Comparison of ENCODE assay signal across 13 cellular contexts in the genomic region with DNA sequence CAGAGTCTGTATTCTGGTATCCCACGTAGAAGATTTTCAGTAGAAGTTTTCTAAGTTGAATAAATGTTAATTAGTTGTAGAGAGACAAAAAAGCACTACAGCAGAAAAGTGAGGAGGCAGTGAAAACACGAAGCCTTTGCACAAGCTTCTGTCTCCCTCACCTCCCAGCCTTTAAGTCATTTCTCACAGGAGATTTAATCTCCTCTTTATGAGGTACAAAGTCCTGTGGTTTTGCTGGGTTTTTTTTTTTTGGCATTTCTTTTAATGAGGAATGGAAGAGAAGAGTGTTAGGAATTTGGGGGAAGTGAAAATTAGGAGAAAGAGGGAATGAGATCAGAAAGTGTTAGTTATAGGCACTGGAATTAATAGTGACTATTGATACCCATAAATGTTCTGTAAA. TPM values are rescaled to one million over a fixed set of nuclear protein-coding genes. Genes with fewer than 3 reads are reported as not detected.
"Had no signal": no experiment of that assay in that cellular context is flagged by ENCODE, and none has a peak within 500 bp of the region (broad histone marks: within the 10 kb centered on the region; RNA-seq: fewer than 3 reads in every experiment).

No MANE protein-coding gene starts in this region.

- FAIRE-seq: urothelium cell line had no signal

- DNase-seq: activated CD4-positive, alpha-beta T cell treated with anti-CD3 and anti-CD28 coated beads, Interleukin-2, amount 50 U/mL, for 48 hours; activated CD4-positive, CD25-positive, alpha-beta regulatory T cell; activated CD8-positive, alpha-beta memory T cell treated with anti-CD3 and anti-CD28 coated beads, Interleukin-2, amount 50 U/mL, for 4 hours; lower lobe of right lung; stimulated activated CD4-positive, alpha-beta T cell treated with anti-CD3 and anti-CD28 coated beads, Interleukin-4, amount 100 ng/mL, for 4 hours; thyroid gland had no signal

- H3K27me3 ChIP-seq: cardiac muscle cell, thyroid gland had no signal

- H3K27ac ChIP-seq: cardiac muscle cell, esophagus muscularis mucosa, lower lobe of right lung, skin epidermis, thyroid gland had no signal

- H3K9me3 ChIP-seq: esophagus muscularis mucosa, lower lobe of right lung, thyroid gland had no signal

- H3K4me3 Mint-ChIP-seq: mesothelial cell of epicardium had no signal

- H3K36me3 Mint-ChIP-seq: mesothelial cell of epicardium had no signal

- H3K4me1 ChIP-seq: esophagus muscularis mucosa, lower lobe of right lung, thyroid gland had no signal

- ATAC-seq: lower lobe of right lung had no signal

- H3K27ac Mint-ChIP-seq: mesothelial cell of epicardium had no signal

- H3K9me3 Mint-ChIP-seq: mesothelial cell of epicardium had no signal

- H3K4me3 ChIP-seq: cardiac muscle cell, esophagus muscularis mucosa, lower lobe of right lung, skin epidermis, thyroid gland had no signal

- H3K36me3 ChIP-seq: cardiac muscle cell, esophagus muscularis mucosa, lower lobe of right lung, thyroid gland had no signal

RNA-seq across cellular contexts. Expression of a gene that starts 21.5 kb away (rescaled TPM):
- total RNA-seq: cardiac muscle cell, fibroblast of villous mesenchyme, myocyte had no signal
- polyA plus RNA-seq: cardiac muscle cell had no signal
